ENCODE assay signal across 22 cellular contexts in genomic region chr6:25675172-25675571, GRCh38. TPM values are rescaled to one million over a fixed set of nuclear protein-coding genes. Genes with fewer than 3 reads are reported as not detected.
"Had no signal": no experiment of that assay in that cellular context is flagged by ENCODE, and none has a peak within 500 bp of the region (broad histone marks: within the 10 kb centered on the region; RNA-seq: fewer than 3 reads in every experiment).

No MANE protein-coding gene starts in this region.

- H3K4me2 ChIP-seq: KMS-11 had no signal

- H3K4me1 ChIP-seq: SJSA1 had no signal

- FAIRE-seq: RCC 7860 had no signal

- ATAC-seq: HepG2 had no signal

- DNase-seq: IMR-90, Kasumi-1, MM.1S, NCI-H1092 treated with DMSO at 0.1 percent for 48 hours, NCI-H1436, NCI-H187, NCI-H2029, NCI-H2081 treated with DMSO at 0.1 percent for 48 hours, NCI-H2227 treated with DMSO at 0.1 percent for 48 hours, NCI-H524, NCI-H774, Right ventricle myocardium superior, RPMI8226, SIG-M5 had no signal

- H3K27me3 ChIP-seq: SJSA1 had no signal

- H3K36me3 ChIP-seq: SJSA1 had no signal

- H3K9me3 ChIP-seq: SJSA1 had no signal

- H3K9ac ChIP-seq: KMS-11 had no signal

- H3K4me3 ChIP-seq: SJSA1, SK-N-MC had no signal

- H3K27ac ChIP-seq: KMS-11, SJSA1, SK-N-MC had no signal

RNA-seq across cellular contexts. Expression of gene SCGN, which starts 23.2 kb away (rescaled TPM):
- total RNA-seq: HT1080, IMR-90, M059J, NCI-H460, SJSA1 had no signal
- polyA plus RNA-seq: IMR-90 had no signal
